17 cellular contexts compared by ENCODE assay signal in genomic region chr2:25238920-25239319, GRCh38.
DNase-seq lines count a peak whose midpoint lies in the region; ATAC-seq and TF ChIP-seq lines count a peak whose summit lies in the region.
"Had no signal": no experiment of that assay in that cellular context is flagged by ENCODE, and none has a peak within 500 bp of the region (broad histone marks: within the 10 kb centered on the region; RNA-seq: fewer than 3 reads in every experiment).

No MANE protein-coding gene starts in this region.

- WGBS in transverse colon (ENCODE audit: low coverage in 1 of 2), 2 donors: 87% methylated on average over 9 of the region's 9 CpGs; no CpG with 5 or more reads in 1 of the 2 donors

- H3K27me3 Mint-ChIP-seq in activated CD8-positive, alpha-beta T cell treated with anti-CD3 and anti-CD28 coated beads, Interleukin-2, amount 10 ng/mL, durations not matched to agents 7 days and 5 days (ENCODE audit: low read depth): no peaks in the 10 kb centered on the region
- H3K27me3 Mint-ChIP-seq in activated CD8-positive, alpha-beta T cell treated with anti-CD3 and anti-CD28 coated beads for 36 hours: no peaks in the 10 kb centered on the region
- no peaks in the 10 kb centered on the region for H3K27me3 Mint-ChIP-seq in CD4-positive, alpha-beta T cell
- H3K27me3 Mint-ChIP-seq in activated T-helper 1 cell treated with anti-CD3 and anti-CD28 coated beads, Interleukin-12 subunit alpha, Interleukin-12 subunit beta, Interleukin-2, Interleukin-4 antibody, amounts not matched to agents 30 ng/mL and 10 ng/mL and 1 ng/mL, durations not matched to agents 14 hours and 24 hours and 36 hours (ENCODE audit: insufficient read depth): no peaks in the 10 kb centered on the region
- H3K27me3 Mint-ChIP-seq in naive thymus-derived CD4-positive, alpha-beta T cell: no peaks in the 10 kb centered on the region

- H3K4me1 Mint-ChIP-seq in activated CD8-positive, alpha-beta T cell treated with anti-CD3 and anti-CD28 coated beads, Interleukin-2, amount 10 ng/mL, durations not matched to agents 7 days and 5 days (ENCODE audit: low read depth): peaks cover 4% of the 10 kb centered on the region
- H3K4me1 Mint-ChIP-seq in activated CD8-positive, alpha-beta T cell treated with anti-CD3 and anti-CD28 coated beads for 36 hours (ENCODE audit: low read depth): no peaks in the 10 kb centered on the region
- no peaks in the 10 kb centered on the region for H3K4me1 Mint-ChIP-seq in CD4-positive, alpha-beta T cell (ENCODE audit: low read depth)
- no peaks in the 10 kb centered on the region for H3K4me1 Mint-ChIP-seq in activated T-helper 1 cell treated with anti-CD3 and anti-CD28 coated beads, Interleukin-12 subunit alpha, Interleukin-12 subunit beta, Interleukin-2, Interleukin-4 antibody, amounts not matched to agents 30 ng/mL and 10 ng/mL and 1 ng/mL, durations not matched to agents 14 hours and 24 hours and 36 hours (ENCODE audit: low read depth)
- H3K4me1 Mint-ChIP-seq in naive thymus-derived CD4-positive, alpha-beta T cell: peaks cover 0 to 7% (median 0%) of the 10 kb centered on the region in 7 donors

- intact Hi-C loops in activated CD8-positive, alpha-beta T cell treated with anti-CD3 and anti-CD28 coated beads for 36 hours (cut with micrococcal nuclease): no loop called here
- intact Hi-C loops in CD4-positive, alpha-beta T cell (cut with DNase I, micrococcal nuclease): no loop called here
- intact Hi-C loops in activated T-helper 1 cell treated with anti-CD3 and anti-CD28 coated beads, Interleukin-12 subunit alpha, Interleukin-12 subunit beta, Interleukin-2, Interleukin-4 antibody, amounts not matched to agents 30 ng/mL and 10 ng/mL and 1 ng/mL, durations not matched to agents 14 hours and 24 hours and 36 hours (cut with micrococcal nuclease): no loop called here
- intact Hi-C loops in naive thymus-derived CD4-positive, alpha-beta T cell (cut with micrococcal nuclease): no loop called here
- intact Hi-C loops in transverse colon (cut with DNase I; ENCODE audit: low total_unique reads): no loop called here

- peaks cover 56% of the 10 kb centered on the region for H3K36me3 Mint-ChIP-seq in activated CD8-positive, alpha-beta T cell treated with anti-CD3 and anti-CD28 coated beads, Interleukin-2, amount 10 ng/mL, durations not matched to agents 7 days and 5 days (ENCODE audit: low read depth)
- H3K36me3 Mint-ChIP-seq in activated CD8-positive, alpha-beta T cell treated with anti-CD3 and anti-CD28 coated beads for 36 hours (ENCODE audit: low read depth): peaks cover 62% of the 10 kb centered on the region
- H3K36me3 Mint-ChIP-seq in CD4-positive, alpha-beta T cell (ENCODE audit: low read depth): peaks cover 96% of the 10 kb centered on the region
- H3K36me3 Mint-ChIP-seq in activated T-helper 1 cell treated with anti-CD3 and anti-CD28 coated beads, Interleukin-12 subunit alpha, Interleukin-12 subunit beta, Interleukin-2, Interleukin-4 antibody, amounts not matched to agents 30 ng/mL and 10 ng/mL and 1 ng/mL, durations not matched to agents 14 hours and 24 hours and 36 hours (ENCODE audit: low read depth): peaks cover 55% of the 10 kb centered on the region
- peaks cover 7 to 52% (median 34%) of the 10 kb centered on the region in 5 donors for H3K36me3 Mint-ChIP-seq in naive thymus-derived CD4-positive, alpha-beta T cell

- TF ChIP-seq EP300 in transverse colon (IDR thresholded peaks at IDR 0.05; ENCODE audit: low read depth): no peak

- H3K4me1 ChIP-seq in naive thymus-derived CD4-positive, alpha-beta T cell (ENCODE audit: control insufficient read depth in 2 of 2, insufficient read depth in 2 of 2, low read length in 2 of 2): no peaks in the 10 kb centered on the region
- H3K4me1 ChIP-seq in transverse colon: no peaks in the 10 kb centered on the region
- H3K4me1 ChIP-seq: BLaER1, Caco-2 had no signal

- in situ Hi-C loops in transverse colon (cut with MboI; ENCODE audit: low pct_ligation_motif_present in 1 of 4, low pct_unique_long_range_greater_than_20kb in 1 of 4, low sequenced_read_pairs in 3 of 4): no loop called here

- TF ChIP-seq POLR2A in transverse colon (IDR thresholded peaks at IDR 0.05): no peak

- TF ChIP-seq CTCF in activated CD8-positive, alpha-beta T cell treated with anti-CD3 and anti-CD28 coated beads for 36 hours (IDR thresholded peaks at IDR 0.05): no peak
- TF ChIP-seq CTCF in CD4-positive, alpha-beta T cell (IDR thresholded peaks at IDR 0.05): no peak
- no peak for TF ChIP-seq CTCF in transverse colon (IDR thresholded peaks at IDR 0.05)

- CTCF ChIA-PET in activated CD8-positive, alpha-beta T cell treated with anti-CD3 and anti-CD28 coated beads, Interleukin-2, amount 10 ng/mL, durations not matched to agents 7 days and 5 days (lab: Charles Lee): no interaction called here
- CTCF ChIA-PET in activated CD8-positive, alpha-beta T cell treated with anti-CD3 and anti-CD28 coated beads for 36 hours (lab: Charles Lee): interaction anchor here (0.8 to 1.7 kb wide), 3 partner anchors 9 to 42 kb away, joined by 3 to 8 read pairs (median 4); no protein-coding TSS in a partner anchor
- CTCF ChIA-PET in CD4-positive, alpha-beta T cell (lab: Charles Lee): interaction anchor here (1.3 kb wide), 1 partner anchor 10 kb away, joined by 3 read pairs; no protein-coding TSS in a partner anchor
- CTCF ChIA-PET in naive thymus-derived CD4-positive, alpha-beta T cell (lab: Charles Lee): no interaction called here

- peak overlapping the region; percentile 24 for H3K27ac ChIP-seq in CD4-positive, alpha-beta T cell (ENCODE audit: low read depth, low read length)
- peak overlapping the region; percentile 6 for H3K27ac ChIP-seq in naive thymus-derived CD4-positive, alpha-beta T cell (ENCODE audit: low read depth, low read length)
- no peak overlapping the region for H3K27ac ChIP-seq in transverse colon
- H3K27ac ChIP-seq: BLaER1 had no signal

- H3K9me3 ChIP-seq in CD4-positive, alpha-beta T cell (ENCODE audit: control insufficient read depth, low read length): no peaks in the 10 kb centered on the region
- H3K9me3 ChIP-seq in naive thymus-derived CD4-positive, alpha-beta T cell (ENCODE audit: control insufficient read depth in 2 of 3, low read length in 3 of 3): no peaks in the 10 kb centered on the region
- H3K9me3 ChIP-seq in transverse colon: no peaks in the 10 kb centered on the region
- H3K9me3 ChIP-seq: BLaER1, Caco-2 had no signal

- H3K9me3 Mint-ChIP-seq in activated CD8-positive, alpha-beta T cell treated with anti-CD3 and anti-CD28 coated beads, Interleukin-2, amount 10 ng/mL, durations not matched to agents 7 days and 5 days (ENCODE audit: insufficient read depth): no peaks in the 10 kb centered on the region
- no peaks in the 10 kb centered on the region for H3K9me3 Mint-ChIP-seq in activated CD8-positive, alpha-beta T cell treated with anti-CD3 and anti-CD28 coated beads for 36 hours
- no peaks in the 10 kb centered on the region for H3K9me3 Mint-ChIP-seq in CD4-positive, alpha-beta T cell
- H3K9me3 Mint-ChIP-seq in activated T-helper 1 cell treated with anti-CD3 and anti-CD28 coated beads, Interleukin-12 subunit alpha, Interleukin-12 subunit beta, Interleukin-2, Interleukin-4 antibody, amounts not matched to agents 30 ng/mL and 10 ng/mL and 1 ng/mL, durations not matched to agents 14 hours and 24 hours and 36 hours: no peaks in the 10 kb centered on the region
- H3K9me3 Mint-ChIP-seq in naive thymus-derived CD4-positive, alpha-beta T cell: no peaks in the 10 kb centered on the region
- H3K9me3 Mint-ChIP-seq: CD14-positive monocyte, HFFc6 had no signal

- ATAC-seq in activated CD8-positive, alpha-beta T cell treated with anti-CD3 and anti-CD28 coated beads, Interleukin-2, amount 10 ng/mL, durations not matched to agents 7 days and 5 days: no peak
- no peak for ATAC-seq in activated CD8-positive, alpha-beta T cell treated with anti-CD3 and anti-CD28 coated beads for 36 hours
- ATAC-seq in CD4-positive, alpha-beta T cell (ENCODE audit: poor library complexity): no peak
- no peak for ATAC-seq in naive thymus-derived CD4-positive, alpha-beta T cell
- ATAC-seq in HG02870 (IDR thresholded peaks at IDR 0.05; ENCODE audit: unreplicated experiment): no peak
- ATAC-seq: HCT116 had no signal

- H3K4me3 ChIP-seq in naive thymus-derived CD4-positive, alpha-beta T cell (ENCODE audit: low read length): no peak overlapping the region
- no peak overlapping the region for H3K4me3 ChIP-seq in transverse colon
- H3K4me3 ChIP-seq: BLaER1 had no signal

- H3K4me3 Mint-ChIP-seq in activated CD8-positive, alpha-beta T cell treated with anti-CD3 and anti-CD28 coated beads, Interleukin-2, amount 10 ng/mL, durations not matched to agents 7 days and 5 days: no peak overlapping the region
- H3K4me3 Mint-ChIP-seq in activated CD8-positive, alpha-beta T cell treated with anti-CD3 and anti-CD28 coated beads for 36 hours: no peak overlapping the region
- no peak overlapping the region for H3K4me3 Mint-ChIP-seq in CD4-positive, alpha-beta T cell
- H3K4me3 Mint-ChIP-seq in activated T-helper 1 cell treated with anti-CD3 and anti-CD28 coated beads, Interleukin-12 subunit alpha, Interleukin-12 subunit beta, Interleukin-2, Interleukin-4 antibody, amounts not matched to agents 30 ng/mL and 10 ng/mL and 1 ng/mL, durations not matched to agents 14 hours and 24 hours and 36 hours: no peak overlapping the region
- no peak overlapping the region for H3K4me3 Mint-ChIP-seq in naive thymus-derived CD4-positive, alpha-beta T cell
- H3K4me3 Mint-ChIP-seq: CD14-positive monocyte, HFFc6 had no signal

- DNase-seq in activated CD8-positive, alpha-beta T cell treated with anti-CD3 and anti-CD28 coated beads, Interleukin-2, amount 10 ng/mL, durations not matched to agents 7 days and 5 days: no peak
- DNase-seq in activated CD8-positive, alpha-beta T cell treated with anti-CD3 and anti-CD28 coated beads for 36 hours: no peak
- DNase-seq in CD4-positive, alpha-beta T cell: no peak
- DNase-seq in activated T-helper 1 cell treated with anti-CD3 and anti-CD28 coated beads, Interleukin-12 subunit alpha, Interleukin-12 subunit beta, Interleukin-2, Interleukin-4 antibody, amounts not matched to agents 30 ng/mL and 10 ng/mL and 1 ng/mL, durations not matched to agents 14 hours and 24 hours and 36 hours (ENCODE audit: low spot score): no peak
- DNase-seq in naive thymus-derived CD4-positive, alpha-beta T cell: no peak
- DNase-seq in transverse colon (no peak), dermis blood vessel endothelial cell (no peak)
- DNase-seq: 8988T, Caco-2, DMS79, GDM1, GOT3, HFFc6 had no signal

- peaks cover 6 to 96% (median 32%) of the 10 kb centered on the region in 3 experiments for H3K36me3 ChIP-seq in naive thymus-derived CD4-positive, alpha-beta T cell (ENCODE audit: control insufficient read depth in 2 of 3, insufficient read depth in 3 of 3, low read length in 3 of 3)
- peaks cover 0 to 55% (median 25%) of the 10 kb centered on the region in 4 donors for H3K36me3 ChIP-seq in transverse colon

- H3K27me3 ChIP-seq in CD4-positive, alpha-beta T cell (ENCODE audit: control insufficient read depth, insufficient read depth, low read length): no peaks in the 10 kb centered on the region
- no peaks in the 10 kb centered on the region for H3K27me3 ChIP-seq in naive thymus-derived CD4-positive, alpha-beta T cell (ENCODE audit: control insufficient read depth in 2 of 2, insufficient read depth in 2 of 2, low read length in 2 of 2)
- no peaks in the 10 kb centered on the region for H3K27me3 ChIP-seq in transverse colon
- H3K27me3 ChIP-seq: BLaER1 had no signal

- peak overlapping the region; percentile 64 for H3K27ac Mint-ChIP-seq in activated CD8-positive, alpha-beta T cell treated with anti-CD3 and anti-CD28 coated beads, Interleukin-2, amount 10 ng/mL, durations not matched to agents 7 days and 5 days
- H3K27ac Mint-ChIP-seq in activated CD8-positive, alpha-beta T cell treated with anti-CD3 and anti-CD28 coated beads for 36 hours: no peak overlapping the region
- H3K27ac Mint-ChIP-seq in CD4-positive, alpha-beta T cell: no peak overlapping the region
- H3K27ac Mint-ChIP-seq in activated T-helper 1 cell treated with anti-CD3 and anti-CD28 coated beads, Interleukin-12 subunit alpha, Interleukin-12 subunit beta, Interleukin-2, Interleukin-4 antibody, amounts not matched to agents 30 ng/mL and 10 ng/mL and 1 ng/mL, durations not matched to agents 14 hours and 24 hours and 36 hours: peak overlapping the region; percentile 18
- H3K27ac Mint-ChIP-seq in naive thymus-derived CD4-positive, alpha-beta T cell: peak overlapping the region in 4 of 9 donors; percentile 36 to 83 (median 59)
- H3K27ac Mint-ChIP-seq: CD14-positive monocyte, HFFc6 had no signal

- POLR2A ChIA-PET in activated CD8-positive, alpha-beta T cell treated with anti-CD3 and anti-CD28 coated beads, Interleukin-2, amount 10 ng/mL, durations not matched to agents 7 days and 5 days (lab: Charles Lee): no interaction called here
- POLR2A ChIA-PET in activated CD8-positive, alpha-beta T cell treated with anti-CD3 and anti-CD28 coated beads for 36 hours (lab: Charles Lee): interaction anchor here (1.9 kb wide), 2 partner anchors 8 to 13 kb away, joined by 5 to 7 read pairs; no protein-coding TSS in a partner anchor
- POLR2A ChIA-PET in CD4-positive, alpha-beta T cell (lab: Charles Lee): interaction anchor here (1.1 kb wide), 1 partner anchor 35 kb away, joined by 5 read pairs; no protein-coding TSS in a partner anchor
- POLR2A ChIA-PET in naive thymus-derived CD4-positive, alpha-beta T cell (lab: Charles Lee): interaction anchor here (0.7 kb wide), 1 partner anchor 215 kb away, joined by 3 read pairs; no protein-coding TSS in a partner anchor

Comparison
In these comparisons a context has a peak if more than half of its experiments do, and no peak if none do; other contexts are left out.
1. H3K27ac Mint-ChIP-seq: peak in activated CD8-positive, alpha-beta T cell treated with anti-CD3 and anti-CD28 coated beads, Interleukin-2, amount 10 ng/mL, durations not matched to agents 7 days and 5 days (single experiment) and activated T-helper 1 cell treated with anti-CD3 and anti-CD28 coated beads, Interleukin-12 subunit alpha, Interleukin-12 subunit beta, Interleukin-2, Interleukin-4 antibody, amounts not matched to agents 30 ng/mL and 10 ng/mL and 1 ng/mL, durations not matched to agents 14 hours and 24 hours and 36 hours (single experiment); none in activated CD8-positive, alpha-beta T cell treated with anti-CD3 and anti-CD28 coated beads for 36 hours (single experiment) and CD4-positive, alpha-beta T cell (single experiment).
2. CTCF ChIA-PET loops: an anchor here in activated CD8-positive, alpha-beta T cell treated with anti-CD3 and anti-CD28 coated beads for 36 hours (0.8 to 1.7 kb wide) and CD4-positive, alpha-beta T cell (1.3 kb wide); none called in activated CD8-positive, alpha-beta T cell treated with anti-CD3 and anti-CD28 coated beads, Interleukin-2, amount 10 ng/mL, durations not matched to agents 7 days and 5 days and naive thymus-derived CD4-positive, alpha-beta T cell.
3. H3K27ac ChIP-seq: peak in CD4-positive, alpha-beta T cell (single experiment) and naive thymus-derived CD4-positive, alpha-beta T cell (single experiment); none in transverse colon (0 of 4).